Comparison of ENCODE assay signal across 25 cellular contexts in genomic region chr12:65585648-65586420, GRCh38.
A peak's percentile ranks its signal among the peaks of the same experiment; 100 is the strongest.
DNase-seq lines count a peak whose midpoint lies in the region; ATAC-seq and TF ChIP-seq lines count a peak whose summit lies in the region.
"Had no signal": no experiment of that assay in that cellular context is flagged by ENCODE, and none has a peak within 500 bp of the region (broad histone marks: within the 10 kb centered on the region; RNA-seq: fewer than 3 reads in every experiment).

No MANE protein-coding gene starts in this region.

- H3K36me3 Mint-ChIP-seq in chondrocyte (ENCODE audit: low read depth), result no peaks in the 10 kb centered on the region
- H3K36me3 Mint-ChIP-seq: CD14-positive monocyte; neural progenitor cell; stimulated activated effector memory CD8-positive, alpha-beta T cell treated with anti-CD3 and anti-CD28 coated beads, Interleukin-12 subunit alpha, Interleukin-12 subunit beta, amount 100 ng/mL, for 72 hours had no signal

- in situ Hi-C loops in G401 (cut with HindIII; ENCODE audit: low sequenced_read_pairs), result no loop called here

- H3K9me3 ChIP-seq in neuron (ENCODE audit: low read length), result no peaks in the 10 kb centered on the region
- H3K9me3 ChIP-seq: adrenal gland, uterus had no signal

- H2AFZ ChIP-seq in neuron (ENCODE audit: low read depth, low read length), result peak overlapping the region; percentile 30
- H2AFZ ChIP-seq: neural progenitor cell had no signal

- DNase-seq in G401 (ENCODE audit: low spot score) (peak; percentile 70), NCI-H524 (lab: John Stamatoyannopoulos, UW) (peak; percentile 89 to 95), chondrocyte (ENCODE audit: low spot score) (no peak), epidermal melanocyte (ENCODE audit: insufficient read length, low spot score) (no peak), A172 (ENCODE audit: low spot score) (no peak), DMS153 (lab: John Stamatoyannopoulos, UW) (no peak)
- DNase-seq: activated naive CD4-positive, alpha-beta T cell; activated T-cell treated with anti-CD3 and anti-CD28 coated beads, Interleukin-2, amount 50 U/mL, for 1 hour; adrenal gland; endodermal cell; H9; NCI-H1092; NCI-H2029; NCI-H510A treated with DMSO at 0.1 percent for 48 hours; stimulated activated CD4-positive, alpha-beta T cell treated with anti-CD3 and anti-CD28 coated beads, Interleukin-2, amount 100 ng/mL, for 24 hours; uterus had no signal

- H3K27ac Mint-ChIP-seq in chondrocyte (ENCODE audit: unreplicated experiment), result no peak overlapping the region
- H3K27ac Mint-ChIP-seq: CD14-positive monocyte; endodermal cell; H9; neural progenitor cell; stimulated activated effector memory CD8-positive, alpha-beta T cell treated with anti-CD3 and anti-CD28 coated beads, Interleukin-12 subunit alpha, Interleukin-12 subunit beta, amount 100 ng/mL, for 72 hours had no signal

- no peak for ATAC-seq in HG03139 (IDR thresholded peaks at IDR 0.05; ENCODE audit: unreplicated experiment)
- ATAC-seq: activated CD4-positive, CD25-positive, alpha-beta regulatory T cell treated with anti-CD3 and anti-CD28 coated beads, Interleukin-2, amount 50 U/mL, for 24 hours; GM12878 had no signal

- no peaks in the 10 kb centered on the region for H3K4me1 ChIP-seq in neuron (ENCODE audit: insufficient read depth, low read length)
- H3K4me1 ChIP-seq: adrenal gland, neural progenitor cell, uterus had no signal

- H3K36me3 ChIP-seq in neuron (ENCODE audit: insufficient read depth, low read length), result no peaks in the 10 kb centered on the region
- H3K36me3 ChIP-seq: adrenal gland, neural progenitor cell, uterus had no signal

- H3K4me3 ChIP-seq in neuron (ENCODE audit: low read length), result no peak overlapping the region
- H3K4me3 ChIP-seq: adrenal gland, coronary artery, GM12878, neural progenitor cell, skin epidermis, uterus had no signal

- H3K9me3 Mint-ChIP-seq in chondrocyte (ENCODE audit: low read depth), result peaks cover 2% of the 10 kb centered on the region
- H3K9me3 Mint-ChIP-seq: H9 had no signal

- no peaks in the 10 kb centered on the region for H3K27me3 Mint-ChIP-seq in chondrocyte (ENCODE audit: low read depth)

- H3K4me3 Mint-ChIP-seq in chondrocyte (ENCODE audit: unreplicated experiment), result no peak overlapping the region
- H3K4me3 Mint-ChIP-seq: CD14-positive monocyte; endodermal cell; H9; neural progenitor cell; stimulated activated effector memory CD8-positive, alpha-beta T cell treated with anti-CD3 and anti-CD28 coated beads, Interleukin-12 subunit alpha, Interleukin-12 subunit beta, amount 100 ng/mL, for 72 hours had no signal

- no peaks in the 10 kb centered on the region for H3K27me3 ChIP-seq in neuron (ENCODE audit: insufficient read depth, low read length)
- H3K27me3 ChIP-seq: adrenal gland, neural progenitor cell, uterus had no signal

- no peaks in the 10 kb centered on the region for H3K4me1 Mint-ChIP-seq in chondrocyte (ENCODE audit: low read depth)
- H3K4me1 Mint-ChIP-seq: CD14-positive monocyte; H9; neural progenitor cell; stimulated activated effector memory CD8-positive, alpha-beta T cell treated with anti-CD3 and anti-CD28 coated beads, Interleukin-12 subunit alpha, Interleukin-12 subunit beta, amount 100 ng/mL, for 72 hours had no signal

- TF ChIP-seq CTCF in chondrocyte (IDR thresholded peaks at IDR 0.05), result peak; percentile 21

Comparison
In these comparisons a context has a peak if more than half of its experiments do, and no peak if none do; other contexts are left out.
1. DNase-seq: peak in G401 (single experiment) and NCI-H524 (2 of 2); none in chondrocyte (single experiment), epidermal melanocyte (single experiment), A172 (single experiment) and DMS153 (single experiment).